ENCODE assay signal across 1 cellular context in genomic region chr16:4743217-4743897, GRCh38.
TF ChIP-seq lines count a peak whose summit lies in the region.

No MANE protein-coding gene starts in this region.

TF ChIP-seq in GM12878, 131 proteins besides CTCF, POLR2A, EP300 and RAD21:
- TF ChIP-seq MYC (IDR thresholded peaks at IDR 0.05; ENCODE audit: insufficient read depth, insufficient read length, insufficient replicate concordance, low read length, severe bottlenecking): no peak
- no peak for TF ChIP-seq RELB (IDR thresholded peaks at IDR 0.05; ENCODE audit: low read depth)
- no peak for TF ChIP-seq IKZF1 (conservative IDR thresholded peaks at IDR 0.05)
- TF ChIP-seq SUZ12 (IDR thresholded peaks at IDR 0.05; ENCODE audit: unreplicated experiment): no peak
- no peak for TF ChIP-seq PBX3 (IDR thresholded peaks at IDR 0.05; ENCODE audit: insufficient replicate concordance, low read depth, low read length)
- TF ChIP-seq NFIC (IDR thresholded peaks at IDR 0.05; ENCODE audit: low read depth, low read length): no peak
- no peak for TF ChIP-seq IRF3 (IDR thresholded peaks at IDR 0.05)
- no peak for TF ChIP-seq SPI1 (IDR thresholded peaks at IDR 0.05; ENCODE audit: borderline replicate concordance, insufficient read depth, low read depth, low read length)
- TF ChIP-seq EZH2 (IDR thresholded peaks at IDR 0.05; ENCODE audit: borderline replicate concordance, control insufficient read depth, low read depth, low read length): no peak
- no peak for TF ChIP-seq SREBF2 (IDR thresholded peaks at IDR 0.05; ENCODE audit: low read length)
- no peak for TF ChIP-seq MTA3 (IDR thresholded peaks at IDR 0.05; ENCODE audit: borderline replicate concordance, low read length)
